25 cellular contexts compared by ENCODE assay signal in the genomic region with DNA sequence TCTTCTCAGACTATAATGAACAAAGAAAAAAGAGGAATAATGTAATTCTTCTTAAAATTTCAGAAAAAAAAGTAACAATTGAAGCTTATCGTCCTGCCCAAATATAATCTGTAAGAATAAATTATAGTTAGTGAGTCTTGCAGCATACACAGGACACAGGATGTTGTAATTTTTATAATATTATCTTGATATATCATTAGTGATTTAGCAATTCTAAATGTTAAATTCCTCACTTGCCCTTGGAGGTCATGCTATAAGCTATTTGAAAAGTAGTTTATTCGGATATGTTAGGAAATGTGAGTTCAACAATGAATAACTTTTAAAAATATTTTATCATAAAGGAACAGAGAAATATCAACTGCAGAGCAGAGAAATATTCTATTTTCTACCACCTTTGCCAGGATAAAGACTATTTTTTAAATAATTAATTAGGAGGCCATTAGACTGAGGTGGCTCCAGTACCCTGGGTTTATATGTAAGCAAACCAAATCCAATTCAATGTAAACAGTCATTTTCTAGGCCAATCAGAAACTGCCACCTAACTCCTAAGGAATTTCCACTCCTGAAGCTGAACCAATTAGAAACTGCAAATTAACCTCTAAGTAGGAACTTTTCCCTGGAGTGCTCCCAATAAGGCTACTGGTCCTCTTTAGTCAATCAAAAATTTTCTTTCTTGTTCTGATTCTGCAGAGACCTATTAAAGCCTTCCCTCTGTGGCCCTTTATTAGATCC.
DNase-seq lines count a peak whose midpoint lies in the region; ATAC-seq, FAIRE-seq and TF ChIP-seq lines count a peak whose summit lies in the region.
"Had no signal": no experiment of that assay in that cellular context is flagged by ENCODE, and none has a peak within 500 bp of the region (broad histone marks: within the 10 kb centered on the region; RNA-seq: fewer than 3 reads in every experiment).

No MANE protein-coding gene starts in this region.

- H3K27me3 ChIP-seq in endothelial cell of umbilical vein (ENCODE audit: control insufficient read depth in 2 of 2, insufficient read depth in 2 of 2, low read length in 2 of 2) (no peaks in the 10 kb centered on the region), right atrium auricular region (no peaks in the 10 kb centered on the region)
- H3K27me3 ChIP-seq: BLaER1 treated with 17β-estradiol and CSF1 and Interleukin-3, amounts not matched to agents 10 nM and 100 nM had no signal

- H3K9ac ChIP-seq in endothelial cell of umbilical vein (replicated peaks; ENCODE audit: extremely low read depth, insufficient read depth, low read length): no peak overlapping the region
- H3K9ac ChIP-seq: BLaER1 treated with 17β-estradiol and CSF1 and Interleukin-3, amounts not matched to agents 10 nM and 100 nM had no signal

- TF ChIP-seq POLR2A in endothelial cell of umbilical vein (IDR thresholded peaks at IDR 0.05; ENCODE audit: low read depth, low read length): no peak

- TF ChIP-seq CTCF in endothelial cell of umbilical vein (IDR thresholded peaks at IDR 0.05; ENCODE audit: extremely low read depth in 1 of 2, insufficient read depth in 1 of 2, low read depth in 1 of 2, low read length in 2 of 2) (no peak), right atrium auricular region (IDR thresholded peaks at IDR 0.05) (no peak)

- H3K9me3 ChIP-seq in endothelial cell of umbilical vein (replicated peaks; ENCODE audit: control insufficient read depth, insufficient read depth, low read length) (no peaks in the 10 kb centered on the region), right atrium auricular region (no peaks in the 10 kb centered on the region)
- H3K9me3 ChIP-seq: Caco-2 had no signal

- no peak for ATAC-seq in GM18867 (IDR thresholded peaks at IDR 0.05; ENCODE audit: unreplicated experiment)
- ATAC-seq: Right ventricle myocardium inferior had no signal

- H3K9me1 ChIP-seq in endothelial cell of umbilical vein (replicated peaks; ENCODE audit: control insufficient read depth, extremely low read depth, insufficient read depth, low read length): no peaks in the 10 kb centered on the region

- BruUV-seq in endothelial cell of umbilical vein (replicated peaks; lab: Mats Ljungman, UMichigan): no TSS peak

- H3K4me3 ChIP-seq in endothelial cell of umbilical vein (replicated peaks in 1 of 3; ENCODE audit: insufficient read depth in 1 of 3, low read depth in 1 of 3, low read length in 3 of 3): no peak overlapping the region
- H3K4me3 ChIP-seq in right atrium auricular region: no peak overlapping the region
- H3K4me3 ChIP-seq: BLaER1 treated with 17β-estradiol and CSF1 and Interleukin-3, amounts not matched to agents 10 nM and 100 nM had no signal

- no peaks in the 10 kb centered on the region for H4K20me1 ChIP-seq in endothelial cell of umbilical vein (replicated peaks; ENCODE audit: control insufficient read depth, extremely low read depth, insufficient read depth, low read length)
- H4K20me1 ChIP-seq: BLaER1 treated with 17β-estradiol and CSF1 and Interleukin-3, amounts not matched to agents 10 nM and 100 nM had no signal

- FAIRE-seq in endothelial cell of umbilical vein (lab: Jason Lieb, UNC): peak; percentile 33
- FAIRE-seq: H54, RCC 7860 had no signal

- no peak overlapping the region for H2AFZ ChIP-seq in endothelial cell of umbilical vein (ENCODE audit: low read depth, low read length)

- H3K36me3 ChIP-seq in endothelial cell of umbilical vein (ENCODE audit: control insufficient read depth in 2 of 2, extremely low read depth in 1 of 2, insufficient read depth in 2 of 2, low read length in 2 of 2): no peaks in the 10 kb centered on the region
- no peaks in the 10 kb centered on the region for H3K36me3 ChIP-seq in right atrium auricular region
- H3K36me3 ChIP-seq: BLaER1 treated with 17β-estradiol and CSF1 and Interleukin-3, amounts not matched to agents 10 nM and 100 nM had no signal

- H3K4me2 ChIP-seq in endothelial cell of umbilical vein (ENCODE audit: insufficient read depth, low read length): no peak overlapping the region
- H3K4me2 ChIP-seq: BLaER1 treated with 17β-estradiol and CSF1 and Interleukin-3, amounts not matched to agents 10 nM and 100 nM had no signal

- dilution Hi-C loops in endothelial cell of umbilical vein (cut with MboI; ENCODE audit: extremely low pct_ligation_motif_present, low sequenced_read_pairs): no loop called here

- no peak overlapping the region for H3K27ac ChIP-seq in endothelial cell of umbilical vein (ENCODE audit: insufficient read depth, low read depth, low read length)
- H3K27ac ChIP-seq in right atrium auricular region: no peak overlapping the region
- H3K27ac ChIP-seq: 22Rv1; BLaER1 treated with 17β-estradiol and CSF1 and Interleukin-3, amounts not matched to agents 10 nM and 100 nM had no signal

- CTCF ChIA-PET in endothelial cell of umbilical vein (lab: Charles Lee): interaction anchor here (0.7 to 1.2 kb wide), 2 partner anchors 16 to 20 kb away, joined by 3 read pairs; no protein-coding TSS in a partner anchor

- no peaks in the 10 kb centered on the region for H3K79me2 ChIP-seq in endothelial cell of umbilical vein (ENCODE audit: control insufficient read depth, insufficient read depth, low read length)

- H3K4me1 ChIP-seq in endothelial cell of umbilical vein (ENCODE audit: control insufficient read depth, extremely low read depth, insufficient read depth, low read length) (no peaks in the 10 kb centered on the region), right atrium auricular region (no peaks in the 10 kb centered on the region)
- H3K4me1 ChIP-seq: BLaER1 treated with 17β-estradiol and CSF1 and Interleukin-3, amounts not matched to agents 10 nM and 100 nM; Caco-2 had no signal

- DNase-seq in A172 (ENCODE audit: low spot score) (peak; percentile 33), HT1080 (ENCODE audit: low read depth) (peak; percentile 26), RPMI7951 (ENCODE audit: low read depth) (peak; percentile 15), endothelial cell of umbilical vein (ENCODE audit: low read depth, low spot score) (no peak), foreskin melanocyte (no peak), right atrium auricular region (ENCODE audit: low spot score) (no peak), NCI-H1694 treated with DMSO at 0.1 percent for 48 hours (lab: John Stamatoyannopoulos, UW) (no peak)
- DNase-seq: Caco-2; CD4-positive, alpha-beta memory T cell; DMS 273 treated with DMSO at 0.1 percent for 48 hours; DMS79 treated with DMSO at 0.1 percent for 48 hours; GF-D8; MM.1S; NCI-H1048; NCI-H1417 treated with DMSO at 0.1 percent for 48 hours; NCI-H1930; NCI-H2227 treated with DMSO at 0.1 percent for 48 hours; NCI-H510A treated with DMSO at 0.1 percent for 48 hours; NCI-H774 had no signal

- intact Hi-C loops in endothelial cell of umbilical vein (cut with micrococcal nuclease): no loop called here

- POLR2A ChIA-PET in endothelial cell of umbilical vein (lab: Charles Lee): no interaction called here

TF ChIP-seq in endothelial cell of umbilical vein, 7 proteins besides CTCF, POLR2A, EP300 and RAD21:
- TF ChIP-seq FOS (IDR thresholded peaks at IDR 0.05; ENCODE audit: borderline replicate concordance, insufficient read depth, low read length) (no peak), JUN (IDR thresholded peaks at IDR 0.05; ENCODE audit: borderline replicate concordance, insufficient read depth, insufficient read length, low read depth) (no peak), POLR2AphosphoS5 (IDR thresholded peaks at IDR 0.05; ENCODE audit: insufficient read depth, low read depth, low read length) (no peak), GATA2 (IDR thresholded peaks at IDR 0.05; ENCODE audit: insufficient read depth, insufficient read length, low read depth, low read length) (no peak), MYC (IDR thresholded peaks at IDR 0.05; ENCODE audit: low read depth, low read length) (no peak), EZH2 (IDR thresholded peaks at IDR 0.05; ENCODE audit: borderline replicate concordance, low read depth, low read length, severe bottlenecking) (no peak)
- TF ChIP-seq, protein P1, sequence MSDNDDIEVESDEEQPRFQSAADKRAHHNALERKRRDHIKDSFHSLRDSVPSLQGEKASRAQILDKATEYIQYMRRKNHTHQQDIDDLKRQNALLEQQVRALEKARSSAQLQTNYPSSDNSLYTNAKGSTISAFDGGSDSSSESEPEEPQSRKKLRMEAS (IDR thresholded peaks at IDR 0.05; ENCODE audit: insufficient read depth, insufficient read length): no peak

Comparison
In these comparisons a context has a peak if more than half of its experiments do, and no peak if none do; other contexts are left out.
1. DNase-seq: peak in A172 (single experiment), HT1080 (single experiment) and RPMI7951 (single experiment); none in endothelial cell of umbilical vein (single experiment), foreskin melanocyte (single experiment), right atrium auricular region (single experiment) and NCI-H1694 treated with DMSO at 0.1 percent for 48 hours (single experiment).